ENCODE assay signal across 10 cellular contexts in the genomic region with DNA sequence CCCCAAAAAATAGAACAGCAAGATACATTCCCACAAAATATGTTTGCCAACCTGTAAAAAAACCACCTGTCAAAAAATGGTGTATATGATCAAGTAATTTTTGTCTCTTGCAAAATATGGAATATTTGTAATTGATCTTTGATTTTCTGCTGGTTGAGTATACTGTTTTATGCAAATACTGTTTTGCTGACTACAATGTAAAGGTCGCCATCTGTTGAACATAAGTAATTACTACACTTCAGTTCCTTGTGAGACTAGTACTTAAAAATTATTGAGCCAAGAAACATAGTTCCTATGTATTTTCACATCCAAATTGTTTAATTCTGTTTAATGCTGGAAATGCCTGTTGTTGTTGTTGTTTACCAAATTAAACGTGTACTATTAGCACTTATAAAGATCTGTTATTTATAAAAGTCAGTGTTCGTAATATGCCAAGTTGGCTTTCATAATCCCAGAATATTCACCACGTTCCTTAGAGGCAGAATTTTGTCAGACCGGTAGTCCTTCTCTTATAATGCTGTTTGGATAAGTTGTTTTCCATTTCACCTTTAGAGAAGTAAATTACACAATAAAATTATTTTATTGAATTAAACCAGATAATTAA.
DNase-seq lines count a peak whose midpoint lies in the region; ATAC-seq and TF ChIP-seq lines count a peak whose summit lies in the region.
"Had no signal": no experiment of that assay in that cellular context is flagged by ENCODE, and none has a peak within 500 bp of the region (broad histone marks: within the 10 kb centered on the region; RNA-seq: fewer than 3 reads in every experiment).

No MANE protein-coding gene starts in this region.

- H3K4me3 ChIP-seq in Jurkat, Clone E6-1 (ENCODE audit: low read length): no peak overlapping the region
- H3K4me3 ChIP-seq in SK-N-MC: no peak overlapping the region
- H3K4me3 ChIP-seq in sigmoid colon: no peak overlapping the region
- H3K4me3 ChIP-seq: BLaER1 treated with 17β-estradiol and CSF1 and Interleukin-3, amounts not matched to agents 10 nM and 100 nM had no signal

- peak; percentile 76 for ATAC-seq in GM21515 (IDR thresholded peaks at IDR 0.05; ENCODE audit: unreplicated experiment)
- no peak for ATAC-seq in activated T-cell treated with anti-CD3 and anti-CD28 coated beads, Interleukin-2, amount 50 U/mL, for 4 hours

- no peak overlapping the region for H3K4me3 Mint-ChIP-seq in activated T-cell treated with anti-CD3 and anti-CD28 coated beads, Interleukin-2, amount 50 U/mL, for 4 hours
- H3K4me3 Mint-ChIP-seq: stimulated activated naive CD8-positive, alpha-beta T cell treated with anti-CD3 and anti-CD28 coated beads, Interleukin-15, Interleukin-2, amounts not matched to agents 100 ng/mL and 50 ng/mL, for 24 hours had no signal

- no peaks in the 10 kb centered on the region for H3K27me3 Mint-ChIP-seq in activated T-cell treated with anti-CD3 and anti-CD28 coated beads, Interleukin-2, amount 50 U/mL, for 4 hours (ENCODE audit: low read depth)
- H3K27me3 Mint-ChIP-seq: stimulated activated naive CD8-positive, alpha-beta T cell treated with anti-CD3 and anti-CD28 coated beads, Interleukin-15, Interleukin-2, amounts not matched to agents 100 ng/mL and 50 ng/mL, for 24 hours had no signal

- no peak overlapping the region for H3K9ac ChIP-seq in SK-N-MC (ENCODE audit: insufficient read length)
- H3K9ac ChIP-seq: BLaER1 treated with 17β-estradiol and CSF1 and Interleukin-3, amounts not matched to agents 10 nM and 100 nM had no signal

- 60 to 61% methylated on average over 5 of the region's 5 CpGs for WGBS in sigmoid colon, 2 donors

- H3K9me3 Mint-ChIP-seq in activated T-cell treated with anti-CD3 and anti-CD28 coated beads, Interleukin-2, amount 50 U/mL, for 4 hours: no peaks in the 10 kb centered on the region
- H3K9me3 Mint-ChIP-seq: stimulated activated naive CD8-positive, alpha-beta T cell treated with anti-CD3 and anti-CD28 coated beads, Interleukin-15, Interleukin-2, amounts not matched to agents 100 ng/mL and 50 ng/mL, for 24 hours had no signal

- peaks cover 0 to 6% (median 0%) of the 10 kb centered on the region in 4 donors for H3K4me1 ChIP-seq in sigmoid colon

- no peaks in the 10 kb centered on the region for H3K9me3 ChIP-seq in SK-N-MC (ENCODE audit: low read depth, low read length)
- H3K9me3 ChIP-seq in sigmoid colon: no peaks in the 10 kb centered on the region
- H3K9me3 ChIP-seq: BLaER1 treated with 17β-estradiol and CSF1 and Interleukin-3, amounts not matched to agents 10 nM and 100 nM had no signal

- no peaks in the 10 kb centered on the region for H3K27me3 ChIP-seq in sigmoid colon
- H3K27me3 ChIP-seq: BLaER1 treated with 17β-estradiol and CSF1 and Interleukin-3, amounts not matched to agents 10 nM and 100 nM had no signal

- H3K4me1 Mint-ChIP-seq in activated T-cell treated with anti-CD3 and anti-CD28 coated beads, Interleukin-2, amount 50 U/mL, for 4 hours (ENCODE audit: low read depth): no peaks in the 10 kb centered on the region

- H3K36me3 ChIP-seq in SK-N-MC (ENCODE audit: insufficient read depth, low read length): peaks cover 8% of the 10 kb centered on the region
- peaks cover 0 to 30% (median 6%) of the 10 kb centered on the region in 4 donors for H3K36me3 ChIP-seq in sigmoid colon

- peak; percentile 38 to 68 (median 52) for TF ChIP-seq CTCF in sigmoid colon (IDR thresholded peaks at IDR 0.05)

- no peaks in the 10 kb centered on the region for H3K36me3 Mint-ChIP-seq in activated T-cell treated with anti-CD3 and anti-CD28 coated beads, Interleukin-2, amount 50 U/mL, for 4 hours (ENCODE audit: insufficient read depth)

- intact Hi-C loops in sigmoid colon (cut with DNase I): loop anchor here (1.0 to 10.0 kb wide), 3 partner anchors 144 to 291 kb away; a partner anchor contains a TSS

- TF ChIP-seq POLR2A in sigmoid colon (IDR thresholded peaks at IDR 0.05): no peak

- H3K27ac ChIP-seq in SK-N-MC (no peak overlapping the region), sigmoid colon (no peak overlapping the region)
- H3K27ac ChIP-seq: BLaER1 treated with 17β-estradiol and CSF1 and Interleukin-3, amounts not matched to agents 10 nM and 100 nM had no signal

- DNase-seq in NCI-H2081 (lab: John Stamatoyannopoulos, UW) (peak; percentile 5 to 14), NCI-H2081 treated with DMSO at 0.1 percent for 48 hours (lab: John Stamatoyannopoulos, UW) (no peak), SK-N-MC (ENCODE audit: low read depth, low spot score) (peak; percentile 66), fibroblast of the conjunctiva (ENCODE audit: low read depth) (peak; percentile 60), sigmoid colon (no peak)
- peak; percentile 53 for DNase-seq in Jurkat, Clone E6-1 (ENCODE audit: low read depth, low spot score)
- no peak for DNase-seq in activated T-cell treated with anti-CD3 and anti-CD28 coated beads, Interleukin-2, amount 50 U/mL, for 4 hours

- TF ChIP-seq EP300 in sigmoid colon (IDR thresholded peaks at IDR 0.05): no peak

Comparison
In these comparisons a context has a peak if more than half of its experiments do, and no peak if none do; other contexts are left out.
1. DNase-seq: peak in NCI-H2081 (2 of 2), Jurkat, Clone E6-1 (single experiment), SK-N-MC (single experiment) and fibroblast of the conjunctiva (single experiment); none in NCI-H2081 treated with DMSO at 0.1 percent for 48 hours (single experiment), sigmoid colon (single experiment) and activated T-cell treated with anti-CD3 and anti-CD28 coated beads, Interleukin-2, amount 50 U/mL, for 4 hours (single experiment).